ENCODE assay signal across 7 cellular contexts in the genomic region with DNA sequence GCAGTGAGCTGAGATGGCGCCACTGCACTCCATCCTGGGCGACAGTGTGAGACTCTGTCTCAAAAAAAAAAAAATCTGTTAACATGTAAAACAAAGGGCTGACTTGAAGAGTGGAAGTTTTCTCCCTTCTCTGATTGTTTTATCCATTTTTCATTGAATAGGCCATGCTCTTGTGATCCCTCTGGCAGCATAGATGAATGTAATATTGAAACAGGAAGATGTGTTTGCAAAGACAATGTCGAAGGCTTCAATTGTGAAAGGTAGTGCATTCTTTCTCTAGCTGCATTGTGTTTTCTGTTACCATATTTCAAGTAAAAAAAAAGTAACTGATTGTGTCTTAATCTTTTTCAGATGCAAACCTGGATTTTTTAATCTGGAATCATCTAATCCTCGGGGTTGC.
"Had no signal": no experiment of that assay in that cellular context is flagged by ENCODE, and none has a peak within 500 bp of the region (broad histone marks: within the 10 kb centered on the region; RNA-seq: fewer than 3 reads in every experiment).

No MANE protein-coding gene starts in this region.

- H3K9me3 Mint-ChIP-seq: GM23338 had no signal

- H3K27ac Mint-ChIP-seq: GM23338 had no signal

- H3K4me1 Mint-ChIP-seq: GM23338 had no signal

- DNase-seq: H7, IMR-90 had no signal

- H3K4me3 Mint-ChIP-seq: GM23338 had no signal

- H3K4me3 ChIP-seq: GM23338, HAP-1, K562 had no signal

- FAIRE-seq: H1, HTR-8/SVneo, K562 had no signal
